In genomic region chr5:33231935-33232334, GRCh38 we compare ENCODE assay signal across 26 cellular contexts.
A peak's percentile ranks its signal among the peaks of the same experiment; 100 is the strongest.
DNase-seq lines count a peak whose midpoint lies in the region; ATAC-seq and TF ChIP-seq lines count a peak whose summit lies in the region.
"Had no signal": no experiment of that assay in that cellular context is flagged by ENCODE, and none has a peak within 500 bp of the region (broad histone marks: within the 10 kb centered on the region; RNA-seq: fewer than 3 reads in every experiment).

No MANE protein-coding gene starts in this region.

- POLR2A ChIA-PET in BJ (lab: Charles Lee), result interaction anchor here (0.6 to 0.7 kb wide), 3 partner anchors 38 to 1686 kb away, joined by 3 to 7 read pairs (median 4); no protein-coding TSS in a partner anchor

- peak; percentile 52 for DNase-seq in BJ (ENCODE audit: low read depth)
- peak; percentile 8 for DNase-seq in LHCN-M2 (ENCODE audit: low read depth)
- peak; percentile 35 for DNase-seq in fibroblast of mammary gland (ENCODE audit: low read depth)
- DNase-seq in skeletal muscle cell (ENCODE audit: low read depth), result peak; percentile 24
- DNase-seq in suprapubic skin (ENCODE audit: low spot score in 2 of 2), result no peak
- DNase-seq in stimulated activated CD8-positive, alpha-beta memory T cell treated with anti-CD3 and anti-CD28 coated beads, Interleukin-4, amount 100 ng/mL, for 48 hours, result no peak
- DNase-seq: activated CD4-positive, alpha-beta T cell treated with anti-CD3 and anti-CD28 coated beads, Interleukin-2, amount 50 U/mL, for 48 hours; activated CD4-positive, CD25-positive, alpha-beta regulatory T cell; activated naive CD4-positive, alpha-beta T cell treated with anti-CD3 and anti-CD28 coated beads for 36 hours; effector memory CD8-positive, alpha-beta T cell; erythroblast; KG1; left lung; mesenchymal stem cell; NCI-H1417; NCI-H2081; NCI-H345; NCI-H748 treated with DMSO at 0.1 percent for 48 hours; nucleus accumbens; stimulated activated CD4-positive, alpha-beta T cell treated with anti-CD3 and anti-CD28 coated beads, Interleukin-1b, Interleukin-23, amount 100 ng/mL, for 48 hours; T-helper 1 cell had no signal

- TF ChIP-seq CTCF in BJ (IDR thresholded peaks at IDR 0.05; ENCODE audit: insufficient read depth, low read depth, low read length) (no peak), fibroblast of mammary gland (conservative IDR thresholded peaks at IDR 0.05; ENCODE audit: control insufficient read depth, insufficient read depth, low read depth, low read length) (no peak), suprapubic skin (IDR thresholded peaks at IDR 0.05) (no peak)

- no peak overlapping the region for H3K4me3 ChIP-seq in BJ (ENCODE audit: low read depth, low read length)
- H3K4me3 ChIP-seq in fibroblast of mammary gland (ENCODE audit: control insufficient read depth, low read depth, low read length), result no peak overlapping the region
- H3K4me3 ChIP-seq in skeletal muscle cell (ENCODE audit: low read depth, low read length), result no peak overlapping the region
- H3K4me3 ChIP-seq in suprapubic skin, result no peak overlapping the region
- H3K4me3 ChIP-seq: coronary artery, left lung, SJSA1, skin epidermis, tibial nerve had no signal

- TF ChIP-seq POLR2A in suprapubic skin (IDR thresholded peaks at IDR 0.05), result no peak

- H3K27ac ChIP-seq in suprapubic skin, result no peak overlapping the region
- H3K27ac ChIP-seq: coronary artery, left lung, SJSA1, skin epidermis, tibial nerve had no signal

- TF ChIP-seq EP300 in suprapubic skin (IDR thresholded peaks at IDR 0.05), result no peak

- no peaks in the 10 kb centered on the region for H3K4me1 ChIP-seq in suprapubic skin
- H3K4me1 ChIP-seq: left lung had no signal

- H3K36me3 ChIP-seq in BJ (ENCODE audit: control insufficient read depth, insufficient read depth, low read length) (no peaks in the 10 kb centered on the region), suprapubic skin (no peaks in the 10 kb centered on the region)
- H3K36me3 ChIP-seq: left lung, SJSA1 had no signal

- CTCF ChIA-PET in BJ (lab: Yijun Ruan, JAX), result no interaction called here

- H3K9me3 ChIP-seq in suprapubic skin, result no peaks in the 10 kb centered on the region
- H3K9me3 ChIP-seq: left lung, SJSA1, tibial nerve had no signal

- H3K27me3 ChIP-seq in BJ (ENCODE audit: control insufficient read depth, insufficient read depth, low read length) (no peaks in the 10 kb centered on the region), suprapubic skin (no peaks in the 10 kb centered on the region)
- H3K27me3 ChIP-seq: left lung, SJSA1, tibial nerve had no signal

- 72% methylated on average over 4 of the region's 4 CpGs for WGBS in suprapubic skin

- ATAC-seq in GM18511 (IDR thresholded peaks at IDR 0.05; ENCODE audit: unreplicated experiment), result no peak
- ATAC-seq: effector memory CD8-positive, alpha-beta T cell; left lung had no signal

Comparison
In these comparisons a context has a peak if more than half of its experiments do, and no peak if none do; other contexts are left out.
1. DNase-seq: peak in BJ (single experiment), LHCN-M2 (single experiment), fibroblast of mammary gland (single experiment) and skeletal muscle cell (single experiment); none in suprapubic skin (0 of 2) and stimulated activated CD8-positive, alpha-beta memory T cell treated with anti-CD3 and anti-CD28 coated beads, Interleukin-4, amount 100 ng/mL, for 48 hours (single experiment).